ENCODE assay signal across 7 cellular contexts in genomic region chrX:136911253-136912045, GRCh38. TPM values are rescaled to one million over a fixed set of nuclear protein-coding genes. Genes with fewer than 3 reads are reported as not detected.
A peak's percentile ranks its signal among the peaks of the same experiment; 100 is the strongest.
DNase-seq lines count a peak whose midpoint lies in the region; ATAC-seq, FAIRE-seq and TF ChIP-seq lines count a peak whose summit lies in the region.
"Not testable (repeated sequence)": the region's sequence is repeated elsewhere in the genome, so short reads cannot be mapped to it uniquely, and the experiment has no call there.

No MANE protein-coding gene starts in this region.

- H3K9me1 ChIP-seq in keratinocyte (ENCODE audit: control insufficient read depth, extremely low read depth, insufficient read depth, low read length): not testable (repeated sequence)

- H3K79me2 ChIP-seq in DOHH2 (ENCODE audit: control insufficient read depth, low read length): peaks cover 23% of the 10 kb centered on the region
- not testable (repeated sequence) for H3K79me2 ChIP-seq in MM.1S (ENCODE audit: low read length); keratinocyte (ENCODE audit: control insufficient read depth, insufficient read depth, low read length); osteoblast (ENCODE audit: insufficient read depth, low read length)

- H3K27me3 Mint-ChIP-seq in T-helper 17 cell; activated T-helper 1 cell treated with anti-CD3 and anti-CD28 coated beads, Interleukin-12 subunit alpha, Interleukin-12 subunit beta, Interleukin-2, Interleukin-4 antibody, amounts not matched to agents 30 ng/mL and 10 ng/mL and 1 ng/mL, durations not matched to agents 14 hours and 24 hours and 36 hours (ENCODE audit: insufficient read depth); dendritic cell treated with granulocyte-macrophage colony-stimulating factor and Interleukin-4, amounts not matched to agents 40 ng/mL and 50 ng/mL, for 4 days: not testable (repeated sequence)

- not testable (repeated sequence) for H3K9me3 ChIP-seq in DOHH2 (ENCODE audit: control insufficient read depth, insufficient read depth, low read length); MM.1S (replicated peaks; ENCODE audit: insufficient read depth, low read length); T-helper 17 cell (ENCODE audit: control insufficient read depth, low read length, poor library complexity, severe bottlenecking); keratinocyte (ENCODE audit: control insufficient read depth, low read depth, low read length); osteoblast (ENCODE audit: low read depth, low read length)

- H3K4me2 ChIP-seq in DOHH2 (ENCODE audit: low read length) (peak overlapping the region; percentile 85), MM.1S (ENCODE audit: low read depth, low read length) (peak overlapping the region; percentile 79), keratinocyte (ENCODE audit: control insufficient read depth, extremely low read depth, insufficient read depth, low read depth, low read length) (peak overlapping the region; percentile 71), osteoblast (ENCODE audit: insufficient read depth, low read length) (peak overlapping the region; percentile 82)

- H3K27ac Mint-ChIP-seq in T-helper 17 cell: peak overlapping the region; percentile 86
- not testable (repeated sequence) for H3K27ac Mint-ChIP-seq in activated T-helper 1 cell treated with anti-CD3 and anti-CD28 coated beads, Interleukin-12 subunit alpha, Interleukin-12 subunit beta, Interleukin-2, Interleukin-4 antibody, amounts not matched to agents 30 ng/mL and 10 ng/mL and 1 ng/mL, durations not matched to agents 14 hours and 24 hours and 36 hours
- peak overlapping the region; percentile 50 for H3K27ac Mint-ChIP-seq in dendritic cell treated with granulocyte-macrophage colony-stimulating factor and Interleukin-4, amounts not matched to agents 40 ng/mL and 50 ng/mL, for 4 days

- peak overlapping the region; percentile 10; the same call in 1 of the 2 replicates for H3K9ac ChIP-seq in MM.1S (ENCODE audit: low read length)
- H3K9ac ChIP-seq in keratinocyte (ENCODE audit: control insufficient read depth, extremely low read depth, insufficient read depth, low read length): not testable (repeated sequence)

- peak overlapping the region; percentile 96 for H3K4me3 Mint-ChIP-seq in T-helper 17 cell
- H3K4me3 Mint-ChIP-seq in activated T-helper 1 cell treated with anti-CD3 and anti-CD28 coated beads, Interleukin-12 subunit alpha, Interleukin-12 subunit beta, Interleukin-2, Interleukin-4 antibody, amounts not matched to agents 30 ng/mL and 10 ng/mL and 1 ng/mL, durations not matched to agents 14 hours and 24 hours and 36 hours: peak overlapping the region; percentile 95
- not testable (repeated sequence) for H3K4me3 Mint-ChIP-seq in dendritic cell treated with granulocyte-macrophage colony-stimulating factor and Interleukin-4, amounts not matched to agents 40 ng/mL and 50 ng/mL, for 4 days

- H3K9me3 Mint-ChIP-seq in activated T-helper 1 cell treated with anti-CD3 and anti-CD28 coated beads, Interleukin-12 subunit alpha, Interleukin-12 subunit beta, Interleukin-2, Interleukin-4 antibody, amounts not matched to agents 30 ng/mL and 10 ng/mL and 1 ng/mL, durations not matched to agents 14 hours and 24 hours and 36 hours; dendritic cell treated with granulocyte-macrophage colony-stimulating factor and Interleukin-4, amounts not matched to agents 40 ng/mL and 50 ng/mL, for 4 days: not testable (repeated sequence)

- H3K27ac ChIP-seq in DOHH2 (ENCODE audit: low read depth, low read length); keratinocyte (ENCODE audit: control insufficient read depth, insufficient read depth, low read length); osteoblast (ENCODE audit: low read depth, low read length): not testable (repeated sequence)
- H3K27ac ChIP-seq in MM.1S (ENCODE audit: low read length): peak overlapping the region; percentile 37; the same call in 1 of the 2 replicates

- not testable (repeated sequence) for H3K36me3 Mint-ChIP-seq in T-helper 17 cell (ENCODE audit: low read depth); activated T-helper 1 cell treated with anti-CD3 and anti-CD28 coated beads, Interleukin-12 subunit alpha, Interleukin-12 subunit beta, Interleukin-2, Interleukin-4 antibody, amounts not matched to agents 30 ng/mL and 10 ng/mL and 1 ng/mL, durations not matched to agents 14 hours and 24 hours and 36 hours (ENCODE audit: low read depth); dendritic cell treated with granulocyte-macrophage colony-stimulating factor and Interleukin-4, amounts not matched to agents 40 ng/mL and 50 ng/mL, for 4 days (ENCODE audit: low read depth)

- H4K20me1 ChIP-seq in DOHH2 (ENCODE audit: control insufficient read depth, insufficient read depth, low read depth, low read length); MM.1S (ENCODE audit: insufficient read depth, low read length); keratinocyte (ENCODE audit: control insufficient read depth, extremely low read depth, insufficient read depth, low read length); osteoblast (ENCODE audit: insufficient read depth, low read length): not testable (repeated sequence)

- not testable (repeated sequence) for ATAC-seq in T-helper 17 cell

- not testable (repeated sequence) for TF ChIP-seq CTCF in DOHH2 (IDR thresholded peaks at IDR 0.05; ENCODE audit: low read depth, low read length, poor library complexity, severe bottlenecking); MM.1S (IDR thresholded peaks at IDR 0.05; ENCODE audit: low read length); keratinocyte (optimal IDR thresholded peaks at IDR 0.05 in 1 of 3, IDR thresholded peaks at IDR 0.05 in 1 of 3, conservative IDR thresholded peaks at IDR 0.05 in 1 of 3; ENCODE audit: extremely low read depth in 1 of 3, insufficient read depth in 2 of 3, low read length in 3 of 3); osteoblast (IDR thresholded peaks at IDR 0.05; ENCODE audit: extremely low read depth, low read depth, low read length)

- peaks cover 21% of the 10 kb centered on the region for H3K4me1 ChIP-seq in DOHH2 (ENCODE audit: control insufficient read depth, low read length)
- 0 out of 2 replicates have a peak, but pooled peaks cover 13% of the 10 kb centered on the region for H3K4me1 ChIP-seq in MM.1S (ENCODE audit: low read length)
- peaks cover 11% of the 10 kb centered on the region for H3K4me1 ChIP-seq in keratinocyte (ENCODE audit: control insufficient read depth, extremely low read depth, insufficient read depth, low read length)
- H3K4me1 ChIP-seq in osteoblast (ENCODE audit: insufficient read depth, low read length): not testable (repeated sequence)

- peak; percentile 84 for DNase-seq in MM.1S
- DNase-seq in T-helper 17 cell; activated T-helper 1 cell treated with anti-CD3 and anti-CD28 coated beads, Interleukin-12 subunit alpha, Interleukin-12 subunit beta, Interleukin-2, Interleukin-4 antibody, amounts not matched to agents 30 ng/mL and 10 ng/mL and 1 ng/mL, durations not matched to agents 14 hours and 24 hours and 36 hours (ENCODE audit: low spot score); keratinocyte (ENCODE audit: low read depth, low spot score); osteoblast (ENCODE audit: insufficient read length, low spot score, missing footprints): not testable (repeated sequence)

- H3K4me1 Mint-ChIP-seq in T-helper 17 cell: peaks cover 13% of the 10 kb centered on the region
- H3K4me1 Mint-ChIP-seq in activated T-helper 1 cell treated with anti-CD3 and anti-CD28 coated beads, Interleukin-12 subunit alpha, Interleukin-12 subunit beta, Interleukin-2, Interleukin-4 antibody, amounts not matched to agents 30 ng/mL and 10 ng/mL and 1 ng/mL, durations not matched to agents 14 hours and 24 hours and 36 hours (ENCODE audit: low read depth): peaks cover 23% of the 10 kb centered on the region
- peaks cover 17% of the 10 kb centered on the region for H3K4me1 Mint-ChIP-seq in dendritic cell treated with granulocyte-macrophage colony-stimulating factor and Interleukin-4, amounts not matched to agents 40 ng/mL and 50 ng/mL, for 4 days (ENCODE audit: low read depth)

- not testable (repeated sequence) for H2AFZ ChIP-seq in MM.1S (ENCODE audit: low read length); keratinocyte (ENCODE audit: control insufficient read depth, low read length)
- peak overlapping the region; percentile 22 for H2AFZ ChIP-seq in osteoblast (ENCODE audit: low read length)

- not testable (repeated sequence) for H3K27me3 ChIP-seq in DOHH2 (ENCODE audit: control insufficient read depth, low read length); MM.1S (replicated peaks; ENCODE audit: insufficient read depth, low read length); keratinocyte (ENCODE audit: control insufficient read depth, extremely low read depth, insufficient read depth, low read length); osteoblast (ENCODE audit: insufficient read depth, low read length)

- peak overlapping the region; percentile 85 for H3K4me3 ChIP-seq in DOHH2 (ENCODE audit: low read length)
- peak overlapping the region; percentile 45 for H3K4me3 ChIP-seq in MM.1S (ENCODE audit: low read length)
- H3K4me3 ChIP-seq in keratinocyte (ENCODE audit: control insufficient read depth in 2 of 3, extremely low read depth in 1 of 3, insufficient read depth in 2 of 3, low read depth in 1 of 3, low read length in 3 of 3): peak overlapping the region in 1 of 3 experiments; percentile 78
- peak overlapping the region; percentile 25 for H3K4me3 ChIP-seq in osteoblast (ENCODE audit: insufficient read depth, low read length)

- intact Hi-C loops in activated T-helper 1 cell treated with anti-CD3 and anti-CD28 coated beads, Interleukin-12 subunit alpha, Interleukin-12 subunit beta, Interleukin-2, Interleukin-4 antibody, amounts not matched to agents 30 ng/mL and 10 ng/mL and 1 ng/mL, durations not matched to agents 14 hours and 24 hours and 36 hours (cut with micrococcal nuclease): not testable (repeated sequence)
- intact Hi-C loops in dendritic cell treated with granulocyte-macrophage colony-stimulating factor and Interleukin-4, amounts not matched to agents 40 ng/mL and 50 ng/mL, for 4 days (cut with micrococcal nuclease): loop anchor here (5.0 kb wide), 1 partner anchor 199 kb away; no protein-coding TSS in a partner anchor

- dilution Hi-C loops in keratinocyte (cut with MboI; ENCODE audit: extremely low pct_ligation_motif_present, low sequenced_read_pairs): not testable (repeated sequence)

- H3K36me3 ChIP-seq in DOHH2 (ENCODE audit: control insufficient read depth, low read length); MM.1S (replicated peaks; ENCODE audit: insufficient read depth, low read length); keratinocyte (ENCODE audit: control insufficient read depth in 2 of 2, extremely low read depth in 1 of 2, insufficient read depth in 2 of 2, low read length in 2 of 2); osteoblast (ENCODE audit: insufficient read depth, low read length): not testable (repeated sequence)

- not testable (repeated sequence) for FAIRE-seq in keratinocyte (lab: Jason Lieb, UNC)

- not testable (repeated sequence) for H3F3A ChIP-seq in DOHH2 (ENCODE audit: control insufficient read depth, insufficient read depth)
- peaks cover 19% of the 10 kb centered on the region for H3F3A ChIP-seq in MM.1S (ENCODE audit: insufficient read depth, low read length)

- H3K9me2 ChIP-seq in DOHH2 (replicated peaks; ENCODE audit: control insufficient read depth, low read length); MM.1S (replicated peaks; ENCODE audit: insufficient read depth, low read length): not testable (repeated sequence)

RNA-seq across cellular contexts. Expression of gene RBMX, which starts 30.9 kb away (rescaled TPM):
- total RNA-seq in T-helper 17 cell (100 to 1,000 TPM; 239 TPM), osteoblast (202 and 210 TPM in 2 replicates)
- total RNA-seq in activated T-helper 1 cell treated with anti-CD3 and anti-CD28 coated beads, Interleukin-12 subunit alpha, Interleukin-12 subunit beta, Interleukin-2, Interleukin-4 antibody, amounts not matched to agents 30 ng/mL and 10 ng/mL and 1 ng/mL, durations not matched to agents 14 hours and 24 hours and 36 hours: 308 and 327 TPM in 2 replicates
- 71.0 to 151 TPM (median 138 TPM) in 3 replicates for polyA plus RNA-seq in keratinocyte
- polyA plus RNA-seq in keratinocyte (2011; ENCODE audit: low read depth): 144 TPM
- 70.8 and 100 TPM in 2 replicates for polyA plus RNA-seq in keratinocyte (2011; cell fraction: cytosol; rRNA removed)
- 138 and 152 TPM in 2 replicates for polyA plus RNA-seq in keratinocyte (2011; cell fraction: nucleus; rRNA removed)
- polyA plus RNA-seq in keratinocyte (2012; ENCODE audit: low replicate concordance): 87.5 and 125 TPM in 2 replicates
- polyA minus RNA-seq in keratinocyte: 45.3 to 98.8 TPM (median 48.4 TPM) in 3 replicates
- polyA minus RNA-seq in keratinocyte (2011; cell fraction: cytosol; rRNA and poly(A)+ RNA removed): 59.3 TPM
- 22.4 and 51.7 TPM in 2 replicates for polyA minus RNA-seq in keratinocyte (2011; cell fraction: nucleus; rRNA and poly(A)+ RNA removed)
